In genomic region chr21:44024895-44025353, GRCh38 we compare ENCODE assay signal across 8 cellular contexts. TPM values are rescaled to one million over a fixed set of nuclear protein-coding genes. Genes with fewer than 3 reads are reported as not detected.
A peak's percentile ranks its signal among the peaks of the same experiment; 100 is the strongest.
DNase-seq lines count a peak whose midpoint lies in the region; ATAC-seq and TF ChIP-seq lines count a peak whose summit lies in the region.

No MANE protein-coding gene starts in this region.

- no peak for DNase-seq in activated CD8-positive, alpha-beta T cell treated with anti-CD3 and anti-CD28 coated beads for 36 hours
- DNase-seq in psoas muscle (peak; percentile 63 to 73), NK-92 (lab: John Stamatoyannopoulos, UW; ENCODE audit: unreplicated experiment) (no peak)

- H3K27ac ChIP-seq in HEK293 (ENCODE audit: extremely low read depth, low read depth, low read length) (peak overlapping the region; percentile 12), gastroesophageal sphincter (peak overlapping the region in 3 of 4 donors; percentile 13 to 50 (median 33)), psoas muscle (peak overlapping the region; percentile 23)

- 58 to 69% methylated on average over 4 to 8 of the region's 8 CpGs for WGBS in gastroesophageal sphincter (ENCODE audit: low coverage in 1 of 2), 2 donors
- 46 to 58% (median 49%) methylated on average over 8 of the region's 8 CpGs for WGBS in psoas muscle, 3 donors

- CTCF ChIA-PET in HEK293 (lab: Yijun Ruan, JAX): interaction anchor here (0.6 to 1.1 kb wide), 6 partner anchors 8 to 486 kb away, joined by 3 to 4 read pairs (median 3); no protein-coding TSS in a partner anchor
- CTCF ChIA-PET in activated CD8-positive, alpha-beta T cell treated with anti-CD3 and anti-CD28 coated beads for 36 hours (lab: Charles Lee): no interaction called here

- no peaks in the 10 kb centered on the region for H3K9me3 ChIP-seq in HEK293 (ENCODE audit: control insufficient read depth, insufficient read depth, low read depth, low read length)
- H3K9me3 ChIP-seq in gastroesophageal sphincter: no peaks in the 10 kb centered on the region
- H3K9me3 ChIP-seq in psoas muscle: no peaks in the 10 kb centered on the region

- H3K27ac Mint-ChIP-seq in activated CD8-positive, alpha-beta T cell treated with anti-CD3 and anti-CD28 coated beads for 36 hours: peak overlapping the region; percentile 86

- H3K9me3 Mint-ChIP-seq in activated CD8-positive, alpha-beta T cell treated with anti-CD3 and anti-CD28 coated beads for 36 hours: no peaks in the 10 kb centered on the region

- no peak for TF ChIP-seq POLR2A in gastroesophageal sphincter (IDR thresholded peaks at IDR 0.05)

- intact Hi-C loops in activated CD8-positive, alpha-beta T cell treated with anti-CD3 and anti-CD28 coated beads for 36 hours (cut with micrococcal nuclease): no loop called here
- intact Hi-C loops in psoas muscle (cut with DNase I): no loop called here

- peaks cover 83% of the 10 kb centered on the region for H3K4me1 Mint-ChIP-seq in activated CD8-positive, alpha-beta T cell treated with anti-CD3 and anti-CD28 coated beads for 36 hours (ENCODE audit: low read depth)

- POLR2A ChIA-PET in HEK293 (lab: Yijun Ruan, JAX): no interaction called here
- POLR2A ChIA-PET in activated CD8-positive, alpha-beta T cell treated with anti-CD3 and anti-CD28 coated beads for 36 hours (lab: Charles Lee): interaction anchor here (1.4 kb wide), 1 partner anchor 13 kb away, joined by 4 read pairs; no protein-coding TSS in a partner anchor

- H3K27me3 Mint-ChIP-seq in activated CD8-positive, alpha-beta T cell treated with anti-CD3 and anti-CD28 coated beads for 36 hours: no peaks in the 10 kb centered on the region

- H3K4me3 Mint-ChIP-seq in activated CD8-positive, alpha-beta T cell treated with anti-CD3 and anti-CD28 coated beads for 36 hours: no peak overlapping the region

- H3K4me3 ChIP-seq in HEK293 (ENCODE audit: low read depth, low read length) (no peak overlapping the region), gastroesophageal sphincter (no peak overlapping the region), psoas muscle (no peak overlapping the region)

- no peaks in the 10 kb centered on the region for H3K36me3 ChIP-seq in HEK293 (ENCODE audit: control insufficient read depth in 2 of 2, insufficient read depth in 1 of 2, low read length in 2 of 2)
- no peaks in the 10 kb centered on the region for H3K36me3 ChIP-seq in gastroesophageal sphincter
- H3K36me3 ChIP-seq in psoas muscle (ENCODE audit: insufficient read depth in 1 of 2, low read depth in 1 of 2): no peaks in the 10 kb centered on the region

- H3K27me3 ChIP-seq in gastroesophageal sphincter (no peaks in the 10 kb centered on the region), psoas muscle (ENCODE audit: insufficient read depth in 3 of 3, low read length in 2 of 3) (no peaks in the 10 kb centered on the region)

- ATAC-seq in activated CD8-positive, alpha-beta T cell treated with anti-CD3 and anti-CD28 coated beads for 36 hours: no peak
- peak; percentile 93 for ATAC-seq in gastroesophageal sphincter
- peak; percentile 34 to 65 (median 54) for ATAC-seq in psoas muscle
- no peak for ATAC-seq in GM18498 (IDR thresholded peaks at IDR 0.05; ENCODE audit: unreplicated experiment)
- no peak for ATAC-seq in HG02759 (IDR thresholded peaks at IDR 0.05; ENCODE audit: unreplicated experiment)
- ATAC-seq in HG03469 (IDR thresholded peaks at IDR 0.05; ENCODE audit: unreplicated experiment): no peak

- TF ChIP-seq CTCF in HEK293 (tag by site-specific recombination; IDR thresholded peaks at IDR 0.05) (no peak), gastroesophageal sphincter (IDR thresholded peaks at IDR 0.05) (no peak), psoas muscle (IDR thresholded peaks at IDR 0.05) (no peak)
- TF ChIP-seq CTCF in activated CD8-positive, alpha-beta T cell treated with anti-CD3 and anti-CD28 coated beads for 36 hours (IDR thresholded peaks at IDR 0.05): no peak

- H3K4me1 ChIP-seq in HEK293 (ENCODE audit: control insufficient read depth, insufficient read depth, low read length): peaks cover 38% of the 10 kb centered on the region
- H3K4me1 ChIP-seq in gastroesophageal sphincter: peaks cover 3 to 54% (median 5%) of the 10 kb centered on the region in 3 donors
- H3K4me1 ChIP-seq in psoas muscle: peaks cover 61% of the 10 kb centered on the region

- no peak for TF ChIP-seq EP300 in gastroesophageal sphincter (IDR thresholded peaks at IDR 0.05)

- peaks cover 27% of the 10 kb centered on the region for H3K36me3 Mint-ChIP-seq in activated CD8-positive, alpha-beta T cell treated with anti-CD3 and anti-CD28 coated beads for 36 hours (ENCODE audit: low read depth)

TF ChIP-seq in HEK293, 187 proteins besides CTCF, POLR2A, EP300 and RAD21 (continues in another document):
- no peak for TF ChIP-seq ZNF114 (tag by site-specific recombination; IDR thresholded peaks at IDR 0.05)
- TF ChIP-seq ZNF16 (tag by site-specific recombination; IDR thresholded peaks at IDR 0.05; ENCODE audit: low read depth): no peak
- TF ChIP-seq PRDM4 (tag by site-specific recombination; IDR thresholded peaks at IDR 0.05): no peak
- TF ChIP-seq ZNF239 (tag by site-specific recombination; IDR thresholded peaks at IDR 0.05): no peak
- TF ChIP-seq GLI4 (tag by site-specific recombination; IDR thresholded peaks at IDR 0.05): no peak
- TF ChIP-seq ZNF518A (tag by site-specific recombination; conservative IDR thresholded peaks at IDR 0.05; ENCODE audit: low read depth): no peak
- no peak for TF ChIP-seq ZNF664 (tag by site-specific recombination; IDR thresholded peaks at IDR 0.05)
- no peak for TF ChIP-seq ZNF26 (tag by site-specific recombination; IDR thresholded peaks at IDR 0.05)
- TF ChIP-seq ZNF837 (tag by site-specific recombination; IDR thresholded peaks at IDR 0.05): no peak

RNA-seq across cellular contexts. Expression of gene TRAPPC10, which starts 12.8 kb away (rescaled TPM):
- total RNA-seq in activated CD8-positive, alpha-beta T cell treated with anti-CD3 and anti-CD28 coated beads for 36 hours: 10 to 100 TPM; 44.1 to 45.4 TPM
- total RNA-seq in gastroesophageal sphincter (10 to 100 TPM; 17.8 to 58.1 (median 32.4) TPM), psoas muscle (10 to 100 TPM; 13.3 to 22.2 (median 20.4) TPM)
- 10 to 100 TPM in 1 of 3 donors, 1 to 10 TPM in 2; 6.4 to 21.4 (median 8.5) TPM for polyA plus RNA-seq in psoas muscle

Comparison
In these comparisons a context has a peak if more than half of its experiments do, and no peak if none do; other contexts are left out.
1. ATAC-seq: peak in gastroesophageal sphincter (single experiment) and psoas muscle (4 of 4); none in activated CD8-positive, alpha-beta T cell treated with anti-CD3 and anti-CD28 coated beads for 36 hours (single experiment), GM18498 (single experiment), HG02759 (single experiment) and HG03469 (single experiment).
2. DNase-seq: peak in psoas muscle (2 of 2); none in activated CD8-positive, alpha-beta T cell treated with anti-CD3 and anti-CD28 coated beads for 36 hours (single experiment) and NK-92 (single experiment).
3. Peak in every context shown above with its lines, with median percentiles within 50 percentile points of each other: H3K27ac ChIP-seq.